26 cellular contexts compared by ENCODE assay signal in genomic region chr22:17855891-17856290, GRCh38.
"Had no signal": no experiment of that assay in that cellular context is flagged by ENCODE, and none has a peak within 500 bp of the region (broad histone marks: within the 10 kb centered on the region; RNA-seq: fewer than 3 reads in every experiment).

No MANE protein-coding gene starts in this region.

- H3K4me1 Mint-ChIP-seq: activated CD4-positive, alpha-beta T cell treated with anti-CD3 and anti-CD28 coated beads, Interleukin-2, amount 10 ng/mL, durations not matched to agents 7 days and 5 days; immature natural killer cell; mesothelial cell of epicardium had no signal

- H3K9me3 ChIP-seq: adrenal gland, breast epithelium, spleen had no signal

- H3K36me3 ChIP-seq: breast epithelium, WERI-Rb-1 had no signal

- H3K9me3 Mint-ChIP-seq: activated CD4-positive, alpha-beta T cell treated with anti-CD3 and anti-CD28 coated beads, Interleukin-2, amount 10 ng/mL, durations not matched to agents 7 days and 5 days; immature natural killer cell; mesothelial cell of epicardium; nephron progenitor cell had no signal

- H3K27me3 ChIP-seq: adrenal gland, breast epithelium, hepatocyte, spleen had no signal

- H3K36me3 Mint-ChIP-seq: activated naive CD8-positive, alpha-beta T cell had no signal

- H3K27ac ChIP-seq: adrenal gland, breast epithelium, hepatocyte, parathyroid adenoma, SK-N-MC, spleen, WERI-Rb-1 had no signal

- H3K9ac ChIP-seq: parathyroid adenoma had no signal

- H3K4me3 ChIP-seq: adrenal gland, breast epithelium, coronary artery, hepatocyte, SK-N-MC, spleen had no signal

- H3K4me2 ChIP-seq: hepatocyte had no signal

- H3K4me3 Mint-ChIP-seq: activated CD4-positive, alpha-beta T cell treated with anti-CD3 and anti-CD28 coated beads, Interleukin-2, amount 10 ng/mL, durations not matched to agents 7 days and 5 days; activated CD8-positive, alpha-beta T cell treated with anti-CD3 and anti-CD28 coated beads, Interleukin-2, amount 10 ng/mL, durations not matched to agents 7 days and 5 days; activated naive CD8-positive, alpha-beta T cell; immature natural killer cell; mesothelial cell of epicardium; nephron progenitor cell had no signal

- H3K27ac Mint-ChIP-seq: activated CD4-positive, alpha-beta T cell treated with anti-CD3 and anti-CD28 coated beads, Interleukin-2, amount 10 ng/mL, durations not matched to agents 7 days and 5 days; activated naive CD8-positive, alpha-beta T cell; immature natural killer cell; mesothelial cell of epicardium had no signal

- H3K4me1 ChIP-seq: adrenal gland, spleen had no signal

- DNase-seq: activated CD4-positive, alpha-beta T cell treated with anti-CD3 and anti-CD28 coated beads, Interleukin-2, amount 10 ng/mL, durations not matched to agents 7 days and 5 days; activated CD4-positive, CD25-positive, alpha-beta regulatory T cell treated with anti-CD3 and anti-CD28 coated beads, Interleukin-2, amount 50 U/mL, for 72 hours; activated CD8-positive, alpha-beta T cell treated with anti-CD3 and anti-CD28 coated beads, Interleukin-2, amount 10 ng/mL, durations not matched to agents 7 days and 5 days; activated gamma-delta T cell treated with Interleukin-2 at 50 U/mL for 16 hours; adrenal gland; foreskin fibroblast; glutamatergic neuron; immature natural killer cell; kidney glomerular epithelial cell; left ventricle myocardium superior; mammary epithelial cell; nephron progenitor cell; nucleus accumbens; SHP77 treated with DMSO at 0.1 percent for 48 hours; spleen; stimulated activated CD4-positive, alpha-beta T cell treated with anti-CD3 and anti-CD28 coated beads, Interleukin-4, amount 100 ng/mL, for 24 hours; stimulated activated naive CD8-positive, alpha-beta T cell treated with anti-CD3 and anti-CD28 coated beads, Interleukin-15, Interleukin-2, amounts not matched to agents 100 U/mL and 50 U/mL, for 24 hours; trophoblast cell; WERI-Rb-1 had no signal

- ATAC-seq: activated CD8-positive, alpha-beta T cell treated with anti-CD3 and anti-CD28 coated beads, Interleukin-2, amount 10 ng/mL, durations not matched to agents 7 days and 5 days; left ventricle myocardium superior; stimulated activated naive CD8-positive, alpha-beta T cell treated with anti-CD3 and anti-CD28 coated beads, Interleukin-15, Interleukin-2, amounts not matched to agents 100 U/mL and 50 U/mL, for 24 hours had no signal

- H3K27me3 Mint-ChIP-seq: activated CD4-positive, alpha-beta T cell treated with anti-CD3 and anti-CD28 coated beads, Interleukin-2, amount 10 ng/mL, durations not matched to agents 7 days and 5 days; activated naive CD8-positive, alpha-beta T cell had no signal

- H2AFZ ChIP-seq: hepatocyte, parathyroid adenoma had no signal

- H3K79me2 ChIP-seq: hepatocyte, parathyroid adenoma had no signal
